ENCODE assay signal across 13 cellular contexts in genomic region chr18:8525692-8526091, GRCh38.
DNase-seq lines count a peak whose midpoint lies in the region; ATAC-seq and TF ChIP-seq lines count a peak whose summit lies in the region.
"Had no signal": no experiment of that assay in that cellular context is flagged by ENCODE, and none has a peak within 500 bp of the region (broad histone marks: within the 10 kb centered on the region; RNA-seq: fewer than 3 reads in every experiment).

No MANE protein-coding gene starts in this region.

- no peak overlapping the region for H3K27ac ChIP-seq in 22Rv1
- H3K27ac ChIP-seq in heart right ventricle = no peak overlapping the region
- H3K27ac ChIP-seq: upper lobe of left lung had no signal

- H3K27me3 ChIP-seq in heart right ventricle = no peaks in the 10 kb centered on the region
- H3K27me3 ChIP-seq: upper lobe of left lung had no signal

- 58 to 66% methylated on average over 6 of the region's 6 CpGs for WGBS in heart right ventricle, 2 donors

- H3K36me3 ChIP-seq in heart right ventricle = no peaks in the 10 kb centered on the region
- H3K36me3 ChIP-seq: upper lobe of left lung had no signal

- H3K4me3 ChIP-seq in epithelial cell of proximal tubule (ENCODE audit: low read depth, low read length) (no peak overlapping the region), heart right ventricle (no peak overlapping the region)
- H3K4me3 ChIP-seq: lung, upper lobe of left lung had no signal

- intact Hi-C loops in heart right ventricle (cut with DNase I) = loop anchor here in 2 of 10 donors (2.0 to 10.0 kb wide), 2 partner anchors 77 to 79 kb away; partner anchors contain the start of gene RAB12 (in 1 of the 2)

- ATAC-seq in heart right ventricle = no peak

- peak; percentile 30; the same call in 1 of the 2 replicates for TF ChIP-seq CTCF in 22Rv1 (IDR thresholded peaks at IDR 0.05)
- TF ChIP-seq CTCF in epithelial cell of proximal tubule (conservative IDR thresholded peaks at IDR 0.05; ENCODE audit: low read depth, low read length) = peak; percentile 42
- TF ChIP-seq CTCF in heart right ventricle (IDR thresholded peaks at IDR 0.05) = peak in 1 of 9 donors; percentile 15

- no peaks in the 10 kb centered on the region for H3K4me1 ChIP-seq in heart right ventricle
- H3K4me1 ChIP-seq: upper lobe of left lung had no signal

- DNase-seq in ELF-1 (ENCODE audit: low read depth, low spot score) (peak; percentile 24), NAMALWA (ENCODE audit: low spot score) (peak; percentile 16), epithelial cell of proximal tubule (ENCODE audit: low read depth) (no peak), COR-L47 (lab: John Stamatoyannopoulos, UW) (no peak), heart right ventricle (no peak), putamen (ENCODE audit: low spot score) (no peak), NCI-H2171 treated with DMSO at 0.1 percent for 48 hours (lab: John Stamatoyannopoulos, UW) (no peak)
- DNase-seq: CD8-positive, alpha-beta memory T cell; foreskin melanocyte; T-helper 9 cell had no signal

- peaks cover 0 to 17% (median 4%) of the 10 kb centered on the region in 11 donors for H3K9me3 ChIP-seq in heart right ventricle

Comparison
In these comparisons a context has a peak if more than half of its experiments do, and no peak if none do; other contexts are left out.
1. DNase-seq: peak in ELF-1 (single experiment) and NAMALWA (single experiment); none in epithelial cell of proximal tubule (single experiment), COR-L47 (single experiment), heart right ventricle (0 of 2), putamen (single experiment) and NCI-H2171 treated with DMSO at 0.1 percent for 48 hours (single experiment).